14 cellular contexts compared by ENCODE assay signal in genomic region chr1:30879126-30879786, GRCh38. TPM values are rescaled to one million over a fixed set of nuclear protein-coding genes. Genes with fewer than 3 reads are reported as not detected.
DNase-seq lines count a peak whose midpoint lies in the region; ATAC-seq and TF ChIP-seq lines count a peak whose summit lies in the region.
"Had no signal": no experiment of that assay in that cellular context is flagged by ENCODE, and none has a peak within 500 bp of the region (broad histone marks: within the 10 kb centered on the region; RNA-seq: fewer than 3 reads in every experiment).

No MANE protein-coding gene starts in this region.

- TF ChIP-seq CTCF in neural progenitor cell (IDR thresholded peaks at IDR 0.05) (no peak), coronary artery (IDR thresholded peaks at IDR 0.05) (no peak)

- no peak overlapping the region for H2AFZ ChIP-seq in GM23248
- no peak overlapping the region for H2AFZ ChIP-seq in neural progenitor cell (replicated peaks)
- no peak overlapping the region for H2AFZ ChIP-seq in trophoblast cell (ENCODE audit: insufficient read depth, low read length, poor library complexity)

- H3K9me3 ChIP-seq in GM23248 (ENCODE audit: low read depth) = no peaks in the 10 kb centered on the region
- H3K9me3 ChIP-seq in neural progenitor cell (ENCODE audit: low read depth) = no peaks in the 10 kb centered on the region
- H3K9me3 ChIP-seq in trophoblast cell (ENCODE audit: insufficient read depth, low read depth, low read length) = peaks cover under 1% of the 10 kb centered on the region

- no peak overlapping the region for H3K23ac ChIP-seq in trophoblast cell (ENCODE audit: low read length)

- H3K79me2 ChIP-seq in GM23248 (ENCODE audit: insufficient read depth) (no peaks in the 10 kb centered on the region), neural progenitor cell (ENCODE audit: low read depth) (peaks cover 17% of the 10 kb centered on the region), trophoblast cell (ENCODE audit: control insufficient read depth, insufficient read depth, low read length, poor library complexity) (no peaks in the 10 kb centered on the region)

- no peak for ATAC-seq in GM19463 (IDR thresholded peaks at IDR 0.05; ENCODE audit: unreplicated experiment)
- ATAC-seq: activated CD8-positive, alpha-beta memory T cell treated with anti-CD3 and anti-CD28 coated beads, Interleukin-2, amount 10 ng/mL, durations not matched to agents 7 days and 5 days; sciatic nerve had no signal

- peak overlapping the region; percentile 4 for H3K27ac Mint-ChIP-seq in dendritic cell treated with granulocyte-macrophage colony-stimulating factor and Interleukin-4, amounts not matched to agents 40 ng/mL and 50 ng/mL, for 4 days
- H3K27ac Mint-ChIP-seq in neural progenitor cell = peak overlapping the region; percentile 72
- H3K27ac Mint-ChIP-seq: activated CD8-positive, alpha-beta memory T cell treated with anti-CD3 and anti-CD28 coated beads, Interleukin-2, amount 10 ng/mL, durations not matched to agents 7 days and 5 days; activated naive CD4-positive, alpha-beta T cell treated with anti-CD3 and anti-CD28 coated beads, Interleukin-2, amount 10 ng/mL, durations not matched to agents 7 days and 5 days had no signal

- H3F3A ChIP-seq in GM23248 (ENCODE audit: insufficient read depth) (no peaks in the 10 kb centered on the region), neural progenitor cell (ENCODE audit: low read depth) (no peaks in the 10 kb centered on the region)

- H3K4ac ChIP-seq in trophoblast cell (ENCODE audit: low read depth, low read length) = no peak overlapping the region

- H3K27me3 ChIP-seq in GM23248 (replicated peaks; ENCODE audit: insufficient read depth) (no peaks in the 10 kb centered on the region), neural progenitor cell (no peaks in the 10 kb centered on the region), trophoblast cell (ENCODE audit: insufficient read depth, low read length) (no peaks in the 10 kb centered on the region)

- H3K4me1 Mint-ChIP-seq in dendritic cell treated with granulocyte-macrophage colony-stimulating factor and Interleukin-4, amounts not matched to agents 40 ng/mL and 50 ng/mL, for 4 days (ENCODE audit: low read depth) = peaks cover 53% of the 10 kb centered on the region
- H3K4me1 Mint-ChIP-seq in neural progenitor cell = peaks cover 55% of the 10 kb centered on the region
- H3K4me1 Mint-ChIP-seq: activated CD8-positive, alpha-beta memory T cell treated with anti-CD3 and anti-CD28 coated beads, Interleukin-2, amount 10 ng/mL, durations not matched to agents 7 days and 5 days; activated naive CD4-positive, alpha-beta T cell treated with anti-CD3 and anti-CD28 coated beads, Interleukin-2, amount 10 ng/mL, durations not matched to agents 7 days and 5 days had no signal

- H3K36me3 ChIP-seq in GM23248 (ENCODE audit: low read depth) (no peaks in the 10 kb centered on the region), neural progenitor cell (no peaks in the 10 kb centered on the region), trophoblast cell (ENCODE audit: control insufficient read depth in 1 of 2, insufficient read depth in 2 of 2, low read length in 2 of 2) (peaks cover 9 to 25% of the 10 kb centered on the region in 2 experiments)

- no peak overlapping the region for H3K4me3 Mint-ChIP-seq in dendritic cell treated with granulocyte-macrophage colony-stimulating factor and Interleukin-4, amounts not matched to agents 40 ng/mL and 50 ng/mL, for 4 days
- no peak overlapping the region for H3K4me3 Mint-ChIP-seq in neural progenitor cell
- H3K4me3 Mint-ChIP-seq: activated CD8-positive, alpha-beta memory T cell treated with anti-CD3 and anti-CD28 coated beads, Interleukin-2, amount 10 ng/mL, durations not matched to agents 7 days and 5 days; activated naive CD4-positive, alpha-beta T cell treated with anti-CD3 and anti-CD28 coated beads, Interleukin-2, amount 10 ng/mL, durations not matched to agents 7 days and 5 days; naive B cell had no signal

- H3K4me1 ChIP-seq in GM23248 (ENCODE audit: insufficient read depth) (peaks cover 17% of the 10 kb centered on the region), neural progenitor cell (peaks cover 12% of the 10 kb centered on the region), trophoblast cell (ENCODE audit: control insufficient read depth in 1 of 2, insufficient read depth in 2 of 2, low read length in 2 of 2) (peaks cover 8% of the 10 kb centered on the region in 2 experiments)

- no peak overlapping the region for H3K4me2 ChIP-seq in GM23248 (ENCODE audit: unreplicated experiment)
- no peak overlapping the region for H3K4me2 ChIP-seq in neural progenitor cell
- H3K4me2 ChIP-seq in trophoblast cell (ENCODE audit: low read length) = no peak overlapping the region
- H3K4me2 ChIP-seq: KMS-11 had no signal

- H3K9me3 Mint-ChIP-seq in dendritic cell treated with granulocyte-macrophage colony-stimulating factor and Interleukin-4, amounts not matched to agents 40 ng/mL and 50 ng/mL, for 4 days = no peaks in the 10 kb centered on the region
- H3K9me3 Mint-ChIP-seq in neural progenitor cell = no peaks in the 10 kb centered on the region
- H3K9me3 Mint-ChIP-seq: activated naive CD4-positive, alpha-beta T cell treated with anti-CD3 and anti-CD28 coated beads, Interleukin-2, amount 10 ng/mL, durations not matched to agents 7 days and 5 days had no signal

- H3K4me3 ChIP-seq in GM23248 = no peak overlapping the region
- no peak overlapping the region for H3K4me3 ChIP-seq in neural progenitor cell
- H3K4me3 ChIP-seq in coronary artery = no peak overlapping the region
- H3K4me3 ChIP-seq in trophoblast cell (ENCODE audit: low read depth, low read length) = no peak overlapping the region

- H3K9ac ChIP-seq in GM23248 (0 out of 2 replicates have a peak overlapping the region, but pooled peaks have one; percentile 5), neural progenitor cell (no peak overlapping the region), trophoblast cell (ENCODE audit: low read length) (no peak overlapping the region)
- H3K9ac ChIP-seq: KMS-11 had no signal

- H4K20me1 ChIP-seq in GM23248 (ENCODE audit: insufficient read depth) (no peaks in the 10 kb centered on the region), neural progenitor cell (ENCODE audit: low read depth) (peaks cover 51% of the 10 kb centered on the region)

- H3K27me3 Mint-ChIP-seq in dendritic cell treated with granulocyte-macrophage colony-stimulating factor and Interleukin-4, amounts not matched to agents 40 ng/mL and 50 ng/mL, for 4 days = peaks cover 85% of the 10 kb centered on the region
- peaks cover 7% of the 10 kb centered on the region for H3K27me3 Mint-ChIP-seq in neural progenitor cell (ENCODE audit: insufficient read depth, low read depth)

- in situ Hi-C loops in GM23248 (cut with MboI) = no loop called here

- no peaks in the 10 kb centered on the region for H3K79me1 ChIP-seq in trophoblast cell (ENCODE audit: low read length)

- H4K91ac ChIP-seq in trophoblast cell (ENCODE audit: low read depth, low read length) = no peak overlapping the region

- no peak overlapping the region for H4K8ac ChIP-seq in trophoblast cell (ENCODE audit: low read depth, low read length)

- H3K9me2 ChIP-seq in GM23248 (ENCODE audit: insufficient read depth) = no peaks in the 10 kb centered on the region

- intact Hi-C loops in dendritic cell treated with granulocyte-macrophage colony-stimulating factor and Interleukin-4, amounts not matched to agents 40 ng/mL and 50 ng/mL, for 4 days (cut with micrococcal nuclease) = no loop called here

- H3K27ac ChIP-seq in GM23248 (no peak overlapping the region), neural progenitor cell (no peak overlapping the region), coronary artery (peak overlapping the region in 1 of 2 donors; percentile 41), trophoblast cell (ENCODE audit: low read depth, low read length) (no peak overlapping the region)
- H3K27ac ChIP-seq: KMS-11 had no signal

- no peak overlapping the region for H2BK120ac ChIP-seq in trophoblast cell (ENCODE audit: insufficient read depth, low read length, poor library complexity)

- DNase-seq in GM23248 (peak; percentile 42), NCI-H748 (lab: John Stamatoyannopoulos, UW; ENCODE audit: unreplicated experiment) (peak; percentile 18), neural progenitor cell (ENCODE audit: low spot score) (no peak), coronary artery (ENCODE audit: low spot score) (no peak), D341Med (ENCODE audit: low spot score) (no peak), trophoblast cell (no peak)
- DNase-seq: activated CD8-positive, alpha-beta memory T cell treated with anti-CD3 and anti-CD28 coated beads, Interleukin-2, amount 10 ng/mL, durations not matched to agents 7 days and 5 days; activated naive CD4-positive, alpha-beta T cell treated with anti-CD3 and anti-CD28 coated beads, Interleukin-2, amount 10 ng/mL, durations not matched to agents 7 days and 5 days; naive B cell had no signal

- no peak overlapping the region for H2AK5ac ChIP-seq in trophoblast cell (ENCODE audit: low read length)

- no peak overlapping the region for H3K14ac ChIP-seq in trophoblast cell (ENCODE audit: low read length)

- no peak overlapping the region for H4K12ac ChIP-seq in trophoblast cell (ENCODE audit: low read depth, low read length)

- no peak overlapping the region for H2BK5ac ChIP-seq in trophoblast cell (ENCODE audit: low read depth, low read length, poor library complexity)

- 38 to 43% methylated on average over 4 of the region's 4 CpGs for WGBS in GM23248 (ENCODE audit: low coverage in 1 of 2, low lambda C conversion rate in 2 of 2, missing lambda C conversion rate in 2 of 2), 2 experiments
- no CpG with 5 or more reads among the region's 4 CpGs for WGBS in trophoblast cell (ENCODE audit: extremely low coverage, insufficient coverage, insufficient read length)

- H3K36me3 Mint-ChIP-seq in dendritic cell treated with granulocyte-macrophage colony-stimulating factor and Interleukin-4, amounts not matched to agents 40 ng/mL and 50 ng/mL, for 4 days (ENCODE audit: low read depth) = peaks cover 43% of the 10 kb centered on the region
- peaks cover 4% of the 10 kb centered on the region for H3K36me3 Mint-ChIP-seq in neural progenitor cell
- H3K36me3 Mint-ChIP-seq: activated CD8-positive, alpha-beta memory T cell treated with anti-CD3 and anti-CD28 coated beads, Interleukin-2, amount 10 ng/mL, durations not matched to agents 7 days and 5 days; activated naive CD4-positive, alpha-beta T cell treated with anti-CD3 and anti-CD28 coated beads, Interleukin-2, amount 10 ng/mL, durations not matched to agents 7 days and 5 days; CD14-positive monocyte had no signal

- H2BK12ac ChIP-seq in trophoblast cell (ENCODE audit: low read length) = no peak overlapping the region

- no peak overlapping the region for H3K18ac ChIP-seq in trophoblast cell (ENCODE audit: low read length)

RNA-seq across cellular contexts. Expression of gene SDC3, which starts 29.3 kb away (rescaled TPM):
- 39.7 and 40.7 TPM in 2 replicates for total RNA-seq in GM23248 (2014; rRNA removed; shearing (Covaris generic))
- 6.6 and 6.9 TPM in 2 replicates for polyA plus RNA-seq in GM23248 (2016; fragmentation: Nextera tagmentation; extraction: Ambion mirVana)
- 23.0 and 45.1 TPM in 2 replicates for total RNA-seq in neural progenitor cell (ENCODE audit: low replicate concordance)
- 64.9 and 65.2 TPM in 2 replicates for polyA plus RNA-seq in trophoblast cell (2013)
- total RNA-seq: activated CD8-positive, alpha-beta memory T cell treated with anti-CD3 and anti-CD28 coated beads, Interleukin-2, amount 10 ng/mL, durations not matched to agents 7 days and 5 days had no signal

Comparison
In these comparisons a context has a peak if more than half of its experiments do, and no peak if none do; other contexts are left out.
1. DNase-seq: peak in GM23248 (single experiment) and NCI-H748 (single experiment); none in neural progenitor cell (single experiment), coronary artery (single experiment), D341Med (single experiment) and trophoblast cell (0 of 2).